In the genomic region with DNA sequence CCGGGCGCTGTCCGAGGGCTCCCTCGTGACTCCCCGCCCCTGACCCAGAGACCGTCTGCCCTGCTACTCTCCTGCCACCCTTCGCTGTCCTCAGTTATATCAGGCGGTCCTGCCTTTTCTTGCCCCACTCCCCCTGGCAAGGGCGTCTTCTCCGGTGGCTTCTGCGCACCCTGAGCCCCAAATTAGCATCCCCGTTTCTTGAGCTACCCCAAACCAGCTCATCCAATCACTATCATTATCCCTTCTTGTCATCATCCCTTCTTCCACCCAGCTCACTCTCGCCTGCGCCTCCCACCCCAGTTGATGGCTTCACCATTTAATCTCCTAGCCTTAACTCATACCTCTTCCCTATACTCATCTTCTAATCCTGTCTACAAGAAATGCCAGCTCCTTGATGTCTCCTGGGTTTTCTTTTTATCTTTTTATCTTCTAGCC, we compare ENCODE assay signal across 1 cellular context.
TF ChIP-seq lines count a peak whose summit lies in the region.

No MANE protein-coding gene starts in this region.

TF ChIP-seq in GM23338, 12 proteins besides CTCF, POLR2A, EP300 and RAD21 (continued from another document):
- TF ChIP-seq, protein P1, sequence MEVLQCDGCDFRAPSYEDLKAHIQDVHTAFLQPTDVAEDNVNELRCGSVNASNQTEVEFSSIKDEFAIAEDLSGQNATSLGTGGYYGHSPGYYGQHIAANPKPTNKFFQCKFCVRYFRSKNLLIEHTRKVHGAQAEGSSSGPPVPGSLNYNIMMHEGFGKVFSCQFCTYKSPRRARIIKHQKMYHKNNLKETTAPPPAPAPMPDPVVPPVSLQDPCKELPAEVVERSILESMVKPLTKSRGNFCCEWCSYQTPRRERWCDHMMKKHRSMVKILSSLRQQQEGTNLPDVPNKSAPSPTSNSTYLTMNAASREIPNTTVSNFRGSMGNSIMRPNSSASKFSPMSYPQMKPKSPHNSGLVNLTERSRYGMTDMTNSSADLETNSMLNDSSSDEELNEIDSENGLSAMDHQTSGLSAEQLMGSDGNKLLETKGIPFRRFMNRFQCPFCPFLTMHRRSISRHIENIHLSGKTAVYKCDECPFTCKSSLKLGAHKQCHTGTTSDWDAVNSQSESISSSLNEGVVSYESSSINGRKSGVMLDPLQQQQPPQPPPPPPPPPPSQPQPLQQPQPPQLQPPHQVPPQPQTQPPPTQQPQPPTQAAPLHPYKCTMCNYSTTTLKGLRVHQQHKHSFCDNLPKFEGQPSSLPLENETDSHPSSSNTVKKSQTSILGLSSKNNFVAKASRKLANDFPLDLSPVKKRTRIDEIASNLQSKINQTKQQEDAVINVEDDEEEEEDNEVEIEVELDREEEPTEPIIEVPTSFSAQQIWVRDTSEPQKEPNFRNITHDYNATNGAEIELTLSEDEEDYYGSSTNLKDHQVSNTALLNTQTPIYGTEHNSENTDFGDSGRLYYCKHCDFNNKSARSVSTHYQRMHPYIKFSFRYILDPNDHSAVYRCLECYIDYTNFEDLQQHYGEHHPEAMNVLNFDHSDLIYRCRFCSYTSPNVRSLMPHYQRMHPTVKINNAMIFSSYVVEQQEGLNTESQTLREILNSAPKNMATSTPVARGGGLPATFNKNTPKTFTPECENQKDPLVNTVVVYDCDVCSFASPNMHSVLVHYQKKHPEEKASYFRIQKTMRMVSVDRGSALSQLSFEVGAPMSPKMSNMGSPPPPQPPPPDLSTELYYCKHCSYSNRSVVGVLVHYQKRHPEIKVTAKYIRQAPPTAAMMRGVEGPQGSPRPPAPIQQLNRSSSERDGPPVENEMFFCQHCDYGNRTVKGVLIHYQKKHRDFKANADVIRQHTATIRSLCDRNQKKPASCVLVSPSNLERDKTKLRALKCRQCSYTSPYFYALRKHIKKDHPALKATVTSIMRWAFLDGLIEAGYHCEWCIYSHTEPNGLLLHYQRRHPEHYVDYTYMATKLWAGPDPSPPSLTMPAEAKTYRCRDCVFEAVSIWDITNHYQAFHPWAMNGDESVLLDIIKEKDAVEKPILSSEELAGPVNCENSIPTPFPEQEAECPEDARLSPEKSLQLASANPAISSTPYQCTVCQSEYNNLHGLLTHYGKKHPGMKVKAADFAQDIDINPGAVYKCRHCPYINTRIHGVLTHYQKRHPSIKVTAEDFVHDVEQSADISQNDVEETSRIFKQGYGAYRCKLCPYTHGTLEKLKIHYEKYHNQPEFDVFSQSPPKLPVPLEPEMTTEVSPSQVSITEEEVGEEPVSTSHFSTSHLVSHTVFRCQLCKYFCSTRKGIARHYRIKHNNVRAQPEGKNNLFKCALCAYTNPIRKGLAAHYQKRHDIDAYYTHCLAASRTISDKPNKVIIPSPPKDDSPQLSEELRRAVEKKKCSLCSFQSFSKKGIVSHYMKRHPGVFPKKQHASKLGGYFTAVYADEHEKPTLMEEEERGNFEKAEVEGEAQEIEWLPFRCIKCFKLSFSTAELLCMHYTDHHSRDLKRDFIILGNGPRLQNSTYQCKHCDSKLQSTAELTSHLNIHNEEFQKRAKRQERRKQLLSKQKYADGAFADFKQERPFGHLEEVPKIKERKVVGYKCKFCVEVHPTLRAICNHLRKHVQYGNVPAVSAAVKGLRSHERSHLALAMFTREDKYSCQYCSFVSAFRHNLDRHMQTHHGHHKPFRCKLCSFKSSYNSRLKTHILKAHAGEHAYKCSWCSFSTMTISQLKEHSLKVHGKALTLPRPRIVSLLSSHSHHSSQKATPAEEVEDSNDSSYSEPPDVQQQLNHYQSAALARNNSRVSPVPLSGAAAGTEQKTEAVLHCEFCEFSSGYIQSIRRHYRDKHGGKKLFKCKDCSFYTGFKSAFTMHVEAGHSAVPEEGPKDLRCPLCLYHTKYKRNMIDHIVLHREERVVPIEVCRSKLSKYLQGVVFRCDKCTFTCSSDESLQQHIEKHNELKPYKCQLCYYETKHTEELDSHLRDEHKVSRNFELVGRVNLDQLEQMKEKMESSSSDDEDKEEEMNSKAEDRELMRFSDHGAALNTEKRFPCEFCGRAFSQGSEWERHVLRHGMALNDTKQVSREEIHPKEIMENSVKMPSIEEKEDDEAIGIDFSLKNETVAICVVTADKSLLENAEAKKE (CRISPR knock-in tag; IDR thresholded peaks at IDR 0.05): no peak
TF ChIP-seq in GM23338: peak in this region for 0.
